In the genomic region with DNA sequence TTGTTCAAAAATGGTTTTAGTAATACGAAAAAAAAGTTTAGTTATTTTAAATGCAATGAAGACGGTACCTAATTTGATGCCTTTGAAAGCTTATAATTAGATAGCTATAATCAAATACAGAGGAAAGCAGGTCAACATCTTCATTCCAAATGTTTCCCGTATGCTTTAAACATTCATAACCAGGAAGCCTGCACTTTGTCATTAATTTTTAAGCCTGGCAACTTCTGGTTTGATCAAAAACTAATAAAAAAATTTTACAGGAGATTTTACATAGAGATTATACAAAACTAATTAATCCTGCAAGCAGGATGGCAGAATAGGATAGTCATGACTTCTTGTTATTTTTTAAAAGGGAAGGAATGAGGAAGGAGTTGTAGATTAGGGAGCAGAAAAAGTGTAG, we compare ENCODE assay signal across 27 cellular contexts.
"Had no signal": no experiment of that assay in that cellular context is flagged by ENCODE, and none has a peak within 500 bp of the region (broad histone marks: within the 10 kb centered on the region; RNA-seq: fewer than 3 reads in every experiment).

No MANE protein-coding gene starts in this region.

- FAIRE-seq: bronchial epithelial cell, frontal cortex had no signal

- ATAC-seq: activated naive CD4-positive, alpha-beta T cell treated with anti-CD3 and anti-CD28 coated beads, Interleukin-2, amount 50 U/mL, for 72 hours; activated T-cell treated with anti-CD3 and anti-CD28 coated beads, Interleukin-2, amount 50 U/mL, for 72 hours; esophagus mucosa had no signal

- H3K27me3 Mint-ChIP-seq: activated CD4-positive, alpha-beta memory T cell treated with anti-CD3 and anti-CD28 coated beads, Interleukin-2, amount 10 ng/mL, durations not matched to agents 7 days and 5 days; activated CD4-positive, alpha-beta T cell treated with anti-CD3 and anti-CD28 coated beads, Interleukin-2, amount 10 ng/mL, durations not matched to agents 7 days and 5 days; activated naive CD4-positive, alpha-beta T cell treated with anti-CD3 and anti-CD28 coated beads, Interleukin-2, amount 10 ng/mL, durations not matched to agents 7 days and 5 days; activated naive CD8-positive, alpha-beta T cell treated with anti-CD3 and anti-CD28 coated beads, Interleukin-2, amount 10 ng/mL, durations not matched to agents 7 days and 5 days; activated T-cell treated with anti-CD3 and anti-CD28 coated beads, Interleukin-2, amount 50 U/mL, for 24 hours; brain; central memory CD8-positive, alpha-beta T cell; dendritic cell treated with granulocyte-macrophage colony-stimulating factor and Interleukin-4, amounts not matched to agents 40 ng/mL and 50 ng/mL, for 4 days had no signal

- H3K4me3 Mint-ChIP-seq: activated CD4-positive, alpha-beta memory T cell treated with anti-CD3 and anti-CD28 coated beads, Interleukin-2, amount 10 ng/mL, durations not matched to agents 7 days and 5 days; activated CD4-positive, alpha-beta T cell treated with anti-CD3 and anti-CD28 coated beads, Interleukin-2, amount 10 ng/mL, durations not matched to agents 7 days and 5 days; activated naive CD4-positive, alpha-beta T cell treated with anti-CD3 and anti-CD28 coated beads, Interleukin-2, amount 10 ng/mL, durations not matched to agents 7 days and 5 days; activated naive CD8-positive, alpha-beta T cell treated with anti-CD3 and anti-CD28 coated beads, Interleukin-2, amount 10 ng/mL, durations not matched to agents 7 days and 5 days; activated T-cell treated with anti-CD3 and anti-CD28 coated beads, Interleukin-2, amount 50 U/mL, for 24 hours; activated T-cell treated with anti-CD3 and anti-CD28 coated beads, Interleukin-2, amount 50 U/mL, for 72 hours; central memory CD8-positive, alpha-beta T cell; dendritic cell treated with granulocyte-macrophage colony-stimulating factor and Interleukin-4, amounts not matched to agents 40 ng/mL and 50 ng/mL, for 4 days; endodermal cell; WTC11 had no signal

- H3K4me1 ChIP-seq: ascending aorta had no signal

- H3K27me3 ChIP-seq: ascending aorta, dorsolateral prefrontal cortex had no signal

- H3K4me3 ChIP-seq: ascending aorta, coronary artery, dorsolateral prefrontal cortex had no signal

- H3K4me1 Mint-ChIP-seq: activated CD4-positive, alpha-beta memory T cell treated with anti-CD3 and anti-CD28 coated beads, Interleukin-2, amount 10 ng/mL, durations not matched to agents 7 days and 5 days; activated CD4-positive, alpha-beta T cell treated with anti-CD3 and anti-CD28 coated beads, Interleukin-2, amount 10 ng/mL, durations not matched to agents 7 days and 5 days; activated naive CD4-positive, alpha-beta T cell treated with anti-CD3 and anti-CD28 coated beads, Interleukin-2, amount 10 ng/mL, durations not matched to agents 7 days and 5 days; activated naive CD8-positive, alpha-beta T cell treated with anti-CD3 and anti-CD28 coated beads, Interleukin-2, amount 10 ng/mL, durations not matched to agents 7 days and 5 days; central memory CD8-positive, alpha-beta T cell had no signal

- DNase-seq: activated CD4-positive, alpha-beta memory T cell treated with anti-CD3 and anti-CD28 coated beads, Interleukin-2, amount 10 ng/mL, durations not matched to agents 7 days and 5 days; activated CD4-positive, alpha-beta T cell treated with anti-CD3 and anti-CD28 coated beads for 1 hour; activated CD4-positive, alpha-beta T cell treated with anti-CD3 and anti-CD28 coated beads for 4 hours; activated CD4-positive, alpha-beta T cell treated with anti-CD3 and anti-CD28 coated beads, Interleukin-2, amount 10 ng/mL, durations not matched to agents 7 days and 5 days; activated CD4-positive, alpha-beta T cell treated with anti-CD3 and anti-CD28 coated beads, Interleukin-2, amount 50 U/mL, for 4 hours; activated CD8-positive, alpha-beta memory T cell treated with anti-CD3 and anti-CD28 coated beads, Interleukin-2, amount 50 U/mL, for 48 hours; activated gamma-delta T cell; activated naive CD4-positive, alpha-beta T cell; activated naive CD4-positive, alpha-beta T cell treated with anti-CD3 and anti-CD28 coated beads, Interleukin-2, amount 10 ng/mL, durations not matched to agents 7 days and 5 days; activated naive CD8-positive, alpha-beta T cell treated with anti-CD3 and anti-CD28 coated beads, Interleukin-2, amount 10 ng/mL, durations not matched to agents 7 days and 5 days; activated T-cell treated with anti-CD3 and anti-CD28 coated beads for 4 hours; activated T-cell treated with anti-CD3 and anti-CD28 coated beads, Interleukin-2, amount 50 U/mL, for 24 hours; activated T-cell treated with anti-CD3 and anti-CD28 coated beads, Interleukin-2, amount 50 U/mL, for 72 hours; dorsolateral prefrontal cortex; effector memory CD4-positive, alpha-beta T cell; endodermal cell; T-helper 2 cell had no signal

- H3K36me3 ChIP-seq: ascending aorta had no signal

- H3K9me3 ChIP-seq: ascending aorta had no signal

- H3K36me3 Mint-ChIP-seq: activated naive CD4-positive, alpha-beta T cell treated with anti-CD3 and anti-CD28 coated beads, Interleukin-2, amount 10 ng/mL, durations not matched to agents 7 days and 5 days; activated naive CD4-positive, alpha-beta T cell treated with anti-CD3 and anti-CD28 coated beads, Interleukin-2, amount 50 U/mL, for 72 hours; WTC11 had no signal

- H3K27ac Mint-ChIP-seq: activated CD4-positive, alpha-beta memory T cell treated with anti-CD3 and anti-CD28 coated beads, Interleukin-2, amount 10 ng/mL, durations not matched to agents 7 days and 5 days; activated CD4-positive, alpha-beta T cell treated with anti-CD3 and anti-CD28 coated beads, Interleukin-2, amount 10 ng/mL, durations not matched to agents 7 days and 5 days; activated naive CD4-positive, alpha-beta T cell treated with anti-CD3 and anti-CD28 coated beads, Interleukin-2, amount 10 ng/mL, durations not matched to agents 7 days and 5 days; activated naive CD4-positive, alpha-beta T cell treated with anti-CD3 and anti-CD28 coated beads, Interleukin-2, amount 50 U/mL, for 72 hours; activated naive CD8-positive, alpha-beta T cell treated with anti-CD3 and anti-CD28 coated beads, Interleukin-2, amount 10 ng/mL, durations not matched to agents 7 days and 5 days; activated T-cell treated with anti-CD3 and anti-CD28 coated beads, Interleukin-2, amount 50 U/mL, for 24 hours; activated T-cell treated with anti-CD3 and anti-CD28 coated beads, Interleukin-2, amount 50 U/mL, for 72 hours; brain; dendritic cell treated with granulocyte-macrophage colony-stimulating factor and Interleukin-4, amounts not matched to agents 40 ng/mL and 50 ng/mL, for 4 days; endodermal cell; WTC11 had no signal

- H3K9me3 Mint-ChIP-seq: activated CD4-positive, alpha-beta memory T cell treated with anti-CD3 and anti-CD28 coated beads, Interleukin-2, amount 10 ng/mL, durations not matched to agents 7 days and 5 days; activated naive CD4-positive, alpha-beta T cell treated with anti-CD3 and anti-CD28 coated beads, Interleukin-2, amount 10 ng/mL, durations not matched to agents 7 days and 5 days; activated naive CD4-positive, alpha-beta T cell treated with anti-CD3 and anti-CD28 coated beads, Interleukin-2, amount 50 U/mL, for 72 hours; activated naive CD8-positive, alpha-beta T cell treated with anti-CD3 and anti-CD28 coated beads, Interleukin-2, amount 10 ng/mL, durations not matched to agents 7 days and 5 days; activated T-cell treated with anti-CD3 and anti-CD28 coated beads, Interleukin-2, amount 50 U/mL, for 24 hours; activated T-cell treated with anti-CD3 and anti-CD28 coated beads, Interleukin-2, amount 50 U/mL, for 72 hours; central memory CD8-positive, alpha-beta T cell; dendritic cell treated with granulocyte-macrophage colony-stimulating factor and Interleukin-4, amounts not matched to agents 40 ng/mL and 50 ng/mL, for 4 days had no signal

- H3K27ac ChIP-seq: ascending aorta, coronary artery, dorsolateral prefrontal cortex had no signal
